In the genomic region with DNA sequence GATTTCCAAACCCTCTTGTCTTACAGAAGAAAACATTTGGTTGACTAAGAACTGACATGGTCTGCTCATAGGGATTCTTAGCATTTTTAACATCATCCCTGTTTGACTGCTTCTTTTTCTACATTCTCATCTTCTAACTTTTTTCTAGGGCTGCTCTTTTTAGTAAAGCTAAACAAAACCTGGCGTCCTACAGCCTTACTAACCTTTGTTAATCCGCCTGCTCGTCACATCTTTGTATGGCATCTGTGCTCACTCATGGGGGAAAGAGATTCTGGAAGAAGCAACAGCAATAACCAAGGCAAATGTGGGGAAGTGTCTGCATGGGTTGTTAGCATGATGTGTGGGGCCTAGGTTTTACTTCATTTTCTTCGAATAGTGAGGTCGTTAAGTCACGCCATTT, we compare ENCODE assay signal across 21 cellular contexts.
DNase-seq lines count a peak whose midpoint lies in the region; ATAC-seq and TF ChIP-seq lines count a peak whose summit lies in the region.
"Had no signal": no experiment of that assay in that cellular context is flagged by ENCODE, and none has a peak within 500 bp of the region (broad histone marks: within the 10 kb centered on the region; RNA-seq: fewer than 3 reads in every experiment).

No MANE protein-coding gene starts in this region.

- H3K9me3 ChIP-seq in ectodermal cell (ENCODE audit: control insufficient read depth, low read length): no peaks in the 10 kb centered on the region
- H3K9me3 ChIP-seq: Peyer's patch, SJSA1 had no signal

- no peaks in the 10 kb centered on the region for H3K9me3 Mint-ChIP-seq in mesothelial cell of epicardium
- H3K9me3 Mint-ChIP-seq in type B pancreatic cell: no peaks in the 10 kb centered on the region
- H3K9me3 Mint-ChIP-seq: CD4-positive, CD25-positive, alpha-beta regulatory T cell; IgD-negative memory B cell had no signal

- no peak for ATAC-seq in GM21423 (IDR thresholded peaks at IDR 0.05; ENCODE audit: unreplicated experiment)
- ATAC-seq: GM12878 had no signal

- in situ Hi-C loops in GM13976 (cut with MboI; ENCODE audit: low sequenced_read_pairs, unreplicated experiment): no loop called here

- H3K27me3 ChIP-seq in ectodermal cell (ENCODE audit: control insufficient read depth, insufficient read depth, low read length, poor library complexity, severe bottlenecking): no peaks in the 10 kb centered on the region
- H3K27me3 ChIP-seq: Peyer's patch, SJSA1 had no signal

- H3K4me1 ChIP-seq in ectodermal cell (ENCODE audit: control insufficient read depth, insufficient read depth, low read length): peaks cover 11% of the 10 kb centered on the region
- H3K4me1 ChIP-seq: Peyer's patch, SJSA1 had no signal

- H3K4me3 Mint-ChIP-seq in mesothelial cell of epicardium (no peak overlapping the region), type B pancreatic cell (no peak overlapping the region)
- H3K4me3 Mint-ChIP-seq: IgD-negative memory B cell had no signal

- TF ChIP-seq CTCF in mesothelial cell of epicardium (IDR thresholded peaks at IDR 0.05; ENCODE audit: unreplicated experiment) (no peak), type B pancreatic cell (conservative IDR thresholded peaks at IDR 0.05) (no peak), GM13976 (IDR thresholded peaks at IDR 0.05; ENCODE audit: borderline replicate concordance, control extremely low read depth, extremely low read depth, insufficient read depth, missing control alignments) (no peak)

- DNase-seq in amniotic epithelial cell (ENCODE audit: low read depth) (peak; percentile 17), mesothelial cell of epicardium (ENCODE audit: low spot score in 2 of 2, unreplicated experiment in 2 of 2) (no peak), type B pancreatic cell (ENCODE audit: extremely low spot score, unreplicated experiment) (no peak), NCI-H1417 (lab: John Stamatoyannopoulos, UW) (no peak), GM13976 (ENCODE audit: low spot score) (no peak)
- DNase-seq: CD4-positive, CD25-positive, alpha-beta regulatory T cell; DMS79; GOT3; MV-4-11; NCI-H1105 treated with DMSO at 0.1 percent for 48 hours; NCI-H1694; NCI-H2081; NCI-H2171; NCI-H524 treated with DMSO at 0.1 percent for 48 hours; NCI-H82; Peyer's patch had no signal

- 82 to 84% methylated on average over 6 of the region's 6 CpGs for whole genome bisulfite sequencing in ectodermal cell, 2 experiments

- H3K36me3 Mint-ChIP-seq in mesothelial cell of epicardium (peaks cover 22% of the 10 kb centered on the region), type B pancreatic cell (peaks cover 26% of the 10 kb centered on the region)

- no peak overlapping the region for H3K4me3 ChIP-seq in ectodermal cell (ENCODE audit: insufficient read depth, low read depth, low read length)
- H3K4me3 ChIP-seq: GM12878, Peyer's patch, SJSA1 had no signal

- peaks cover 10% of the 10 kb centered on the region for H3K36me3 ChIP-seq in ectodermal cell (ENCODE audit: control insufficient read depth, insufficient read depth, low read length)

- H3K27me3 Mint-ChIP-seq in mesothelial cell of epicardium (ENCODE audit: low read depth) (no peaks in the 10 kb centered on the region), type B pancreatic cell (no peaks in the 10 kb centered on the region)
- H3K27me3 Mint-ChIP-seq: CD4-positive, CD25-positive, alpha-beta regulatory T cell; IgD-negative memory B cell had no signal

- H3K27ac Mint-ChIP-seq in mesothelial cell of epicardium (peak overlapping the region; percentile 30), type B pancreatic cell (peak overlapping the region; percentile 7)
- H3K27ac Mint-ChIP-seq: CD4-positive, CD25-positive, alpha-beta regulatory T cell; IgD-negative memory B cell had no signal

- H3K4me1 Mint-ChIP-seq in mesothelial cell of epicardium: peaks cover 2% of the 10 kb centered on the region
- H3K4me1 Mint-ChIP-seq in type B pancreatic cell (ENCODE audit: unreplicated experiment): no peaks in the 10 kb centered on the region

- peak overlapping the region; percentile 1 for H3K27ac ChIP-seq in ectodermal cell (ENCODE audit: insufficient read depth, low read depth, low read length, poor library complexity, severe bottlenecking)
- H3K27ac ChIP-seq: Peyer's patch, SJSA1 had no signal
